ENCODE assay signal across 10 cellular contexts in genomic region chr20:25750220-25750764, GRCh38. TPM values are rescaled to one million over a fixed set of nuclear protein-coding genes. Genes with fewer than 3 reads are reported as not detected.
DNase-seq lines count a peak whose midpoint lies in the region; ATAC-seq lines count a peak whose summit lies in the region.
"Had no signal": no experiment of that assay in that cellular context is flagged by ENCODE, and none has a peak within 500 bp of the region (broad histone marks: within the 10 kb centered on the region; RNA-seq: fewer than 3 reads in every experiment).

No MANE protein-coding gene starts in this region.

- H3K27me3 ChIP-seq in right cardiac atrium (ENCODE audit: control insufficient read depth, insufficient read depth): no peaks in the 10 kb centered on the region
- no peaks in the 10 kb centered on the region for H3K27me3 ChIP-seq in subcutaneous abdominal adipose tissue (ENCODE audit: control insufficient read depth in 5 of 5, insufficient read depth in 4 of 5, low read length in 5 of 5)

- no peaks in the 10 kb centered on the region for H3K36me3 Mint-ChIP-seq in T-helper 2 cell treated with Interferon-gamma antibody and Interleukin-4, amounts not matched to agents 5 μg/mL and 100 μg/mL, for 36 hours (ENCODE audit: low read depth)
- no peaks in the 10 kb centered on the region for H3K36me3 Mint-ChIP-seq in activated T-helper 17 cell treated with anti-CD3 and anti-CD28 coated beads, Interleukin-2, amount 50 U/mL, for 72 hours (ENCODE audit: low read depth)
- H3K36me3 Mint-ChIP-seq: activated naive CD4-positive, alpha-beta T cell treated with anti-CD3 and anti-CD28 coated beads, Interleukin-2, amount 50 U/mL, for 72 hours had no signal

- no peaks in the 10 kb centered on the region for H3K9me3 Mint-ChIP-seq in T-helper 2 cell treated with Interferon-gamma antibody and Interleukin-4, amounts not matched to agents 5 μg/mL and 100 μg/mL, for 36 hours
- no peaks in the 10 kb centered on the region for H3K9me3 Mint-ChIP-seq in activated T-helper 17 cell treated with anti-CD3 and anti-CD28 coated beads, Interleukin-2, amount 50 U/mL, for 72 hours
- H3K9me3 Mint-ChIP-seq: activated naive CD4-positive, alpha-beta T cell treated with anti-CD3 and anti-CD28 coated beads, Interleukin-2, amount 50 U/mL, for 72 hours had no signal

- peak overlapping the region; percentile 71 for H3K27ac Mint-ChIP-seq in T-helper 2 cell treated with Interferon-gamma antibody and Interleukin-4, amounts not matched to agents 5 μg/mL and 100 μg/mL, for 36 hours
- peak overlapping the region; percentile 67 for H3K27ac Mint-ChIP-seq in activated T-helper 17 cell treated with anti-CD3 and anti-CD28 coated beads, Interleukin-2, amount 50 U/mL, for 72 hours

- peaks cover 16% of the 10 kb centered on the region for H3K4me1 Mint-ChIP-seq in T-helper 2 cell treated with Interferon-gamma antibody and Interleukin-4, amounts not matched to agents 5 μg/mL and 100 μg/mL, for 36 hours (ENCODE audit: low read depth)
- no peaks in the 10 kb centered on the region for H3K4me1 Mint-ChIP-seq in activated T-helper 17 cell treated with anti-CD3 and anti-CD28 coated beads, Interleukin-2, amount 50 U/mL, for 72 hours

- H3K36me3 ChIP-seq in subcutaneous abdominal adipose tissue (ENCODE audit: control insufficient read depth in 5 of 5, insufficient read depth in 5 of 5, low read length in 5 of 5): no peaks in the 10 kb centered on the region

- H3K9me3 ChIP-seq in right cardiac atrium (ENCODE audit: control insufficient read depth, low read length) (no peaks in the 10 kb centered on the region), subcutaneous abdominal adipose tissue (ENCODE audit: control insufficient read depth in 5 of 5, low read length in 5 of 5) (no peaks in the 10 kb centered on the region)

- peak overlapping the region; percentile 38 for H3K4me3 ChIP-seq in right cardiac atrium (ENCODE audit: low read length)
- peak overlapping the region; percentile 61 to 84 (median 69) for H3K4me3 ChIP-seq in subcutaneous abdominal adipose tissue (ENCODE audit: low read depth in 1 of 5, low read length in 5 of 5)

- H3K27ac ChIP-seq in right cardiac atrium (ENCODE audit: low read length): no peak overlapping the region
- H3K27ac ChIP-seq in subcutaneous abdominal adipose tissue (ENCODE audit: low read depth, low read length): no peak overlapping the region

- no peak for ATAC-seq in activated T-helper 17 cell treated with anti-CD3 and anti-CD28 coated beads, Interleukin-2, amount 50 U/mL, for 72 hours (replicated peaks)
- peak in 1 of 2 donors; percentile 31 for ATAC-seq in right cardiac atrium
- no peak for ATAC-seq in GM21526 (IDR thresholded peaks at IDR 0.05; ENCODE audit: low FRiP score, unreplicated experiment)

- WGBS in right cardiac atrium: 88% methylated on average over 9 of the region's 9 CpGs

- H3K9ac ChIP-seq in subcutaneous abdominal adipose tissue (ENCODE audit: low read length in 5 of 5): peak overlapping the region in 2 of 5 donors; percentile 49 to 69

- intact Hi-C loops in right cardiac atrium (cut with DNase I): no loop called here

- no peaks in the 10 kb centered on the region for H3K4me1 ChIP-seq in right cardiac atrium (ENCODE audit: control insufficient read depth, insufficient read depth, low read length)
- peaks cover 0 to 11% (median 9%) of the 10 kb centered on the region in 5 donors for H3K4me1 ChIP-seq in subcutaneous abdominal adipose tissue (ENCODE audit: control insufficient read depth in 5 of 5, insufficient read depth in 5 of 5, low read length in 5 of 5)

- DNase-seq in T-helper 2 cell treated with Interferon-gamma antibody and Interleukin-4, amounts not matched to agents 5 μg/mL and 100 μg/mL, for 36 hours (ENCODE audit: low spot score): no peak
- no peak for DNase-seq in T-helper 2 cell
- peak in 1 of 3 donors; percentile 32 for DNase-seq in right cardiac atrium
- no peak for DNase-seq in Ammon's horn (ENCODE audit: low spot score)
- DNase-seq in COLO829 (ENCODE audit: low spot score): no peak
- DNase-seq: AML-193 had no signal

- peak overlapping the region; percentile 85 for H3K4me3 Mint-ChIP-seq in T-helper 2 cell treated with Interferon-gamma antibody and Interleukin-4, amounts not matched to agents 5 μg/mL and 100 μg/mL, for 36 hours
- peak overlapping the region; percentile 75 for H3K4me3 Mint-ChIP-seq in activated T-helper 17 cell treated with anti-CD3 and anti-CD28 coated beads, Interleukin-2, amount 50 U/mL, for 72 hours

- no peaks in the 10 kb centered on the region for H3K27me3 Mint-ChIP-seq in T-helper 2 cell treated with Interferon-gamma antibody and Interleukin-4, amounts not matched to agents 5 μg/mL and 100 μg/mL, for 36 hours (ENCODE audit: low read depth)
- no peaks in the 10 kb centered on the region for H3K27me3 Mint-ChIP-seq in activated T-helper 17 cell treated with anti-CD3 and anti-CD28 coated beads, Interleukin-2, amount 50 U/mL, for 72 hours

RNA-seq across cellular contexts. Expression of gene ZNF337, which starts 53.6 kb away (rescaled TPM):
- total RNA-seq in activated T-helper 17 cell treated with anti-CD3 and anti-CD28 coated beads, Interleukin-2, amount 50 U/mL, for 72 hours: 10 to 100 TPM; 15.0 to 19.3 TPM
- total RNA-seq in right cardiac atrium: 10 to 100 TPM in 2 of 4 donors, 1 to 10 TPM in 2; 9.1 to 11.2 (median 9.8) TPM
- polyA plus RNA-seq in right cardiac atrium: 6.3 TPM
